Comparison of ENCODE assay signal across 9 cellular contexts in genomic region chr3:137714551-137714950, GRCh38. TPM values are rescaled to one million over a fixed set of nuclear protein-coding genes. Genes with fewer than 3 reads are reported as not detected.
"Had no signal": no experiment of that assay in that cellular context is flagged by ENCODE, and none has a peak within 500 bp of the region (broad histone marks: within the 10 kb centered on the region; RNA-seq: fewer than 3 reads in every experiment).

No MANE protein-coding gene starts in this region.

- H2AFZ ChIP-seq: GM23248 had no signal

- H3K9ac ChIP-seq: GM23248 had no signal

- DNase-seq: GM23248, GOT3, H9, HCEC 1CT, KBM-7 had no signal

- H3K4me3 ChIP-seq: GM23248 had no signal

- H3K27ac ChIP-seq: GM23248, HL-60 had no signal

RNA-seq across cellular contexts. Expression of gene SOX14, which starts 49.6 kb away (rescaled TPM):
- total RNA-seq: GM23248, HepG2, HT1080 had no signal
- polyA plus RNA-seq: GM23248, HepG2, IgD-negative memory B cell had no signal
